37 cellular contexts compared by ENCODE assay signal in genomic region chr9:99144966-99145365, GRCh38.
"Had no signal": no experiment of that assay in that cellular context is flagged by ENCODE, and none has a peak within 500 bp of the region (broad histone marks: within the 10 kb centered on the region; RNA-seq: fewer than 3 reads in every experiment).

No MANE protein-coding gene starts in this region.

- H3K27ac ChIP-seq: adrenal gland, body of pancreas, brain microvascular endothelial cell, breast epithelium, VCaP had no signal

- DNase-seq: activated B cell treated with CpG ODN at 0.5 μM for 24 hours; activated CD4-positive, alpha-beta memory T cell treated with anti-CD3 and anti-CD28 coated beads for 36 hours; activated CD4-positive, alpha-beta T cell treated with anti-CD3 and anti-CD28 coated beads for 4 hours; activated CD4-positive, alpha-beta T cell treated with anti-CD3 and anti-CD28 coated beads, Interleukin-2, amount 10 ng/mL, durations not matched to agents 24 days and 14 days; activated CD4-positive, alpha-beta T cell treated with anti-CD3 and anti-CD28 coated beads, Interleukin-2, amount 50 U/mL, for 1 hour; activated CD4-positive, alpha-beta T cell treated with anti-CD3 and anti-CD28 coated beads, Interleukin-2, amount 50 U/mL, for 4 hours; activated CD4-positive, CD25-positive, alpha-beta regulatory T cell treated with anti-CD3 and anti-CD28 coated beads, Interleukin-2, amount 50 U/mL, for 72 hours; activated CD8-positive, alpha-beta memory T cell treated with anti-CD3 and anti-CD28 coated beads, Interleukin-2, amount 50 U/mL, for 4 hours; activated CD8-positive, alpha-beta T cell treated with anti-CD3 and anti-CD28 coated beads for 36 hours; activated effector memory CD4-positive, alpha-beta T cell treated with anti-CD3 and anti-CD28 coated beads, Interleukin-2, amount 50 U/mL, for 16 hours; activated gamma-delta T cell treated with Interleukin-2 at 50 U/mL for 16 hours; activated naive CD4-positive, alpha-beta T cell; activated naive CD4-positive, alpha-beta T cell treated with anti-CD3 and anti-CD28 coated beads for 36 hours; activated naive CD4-positive, alpha-beta T cell treated with anti-CD3 and anti-CD28 coated beads, Interleukin-2, amount 50 U/mL, for 16 hours; activated naive CD8-positive, alpha-beta T cell treated with anti-CD3 and anti-CD28 coated beads for 36 hours; activated T-cell treated with anti-CD3 and anti-CD28 coated beads for 4 hours; activated T-cell treated with anti-CD3 and anti-CD28 coated beads, Interleukin-2, amount 50 U/mL, for 1 hour; activated T-cell treated with anti-CD3 and anti-CD28 coated beads, Interleukin-2, amount 50 U/mL, for 4 hours; activated T-cell treated with anti-CD3 and anti-CD28 coated beads, Interleukin-2, amount 50 U/mL, for 72 hours; adrenal gland; amniotic stem cell; aorta; body of pancreas; brain microvascular endothelial cell; central memory CD4-positive, alpha-beta T cell; T-helper 1 cell; T-helper 2 cell; T-helper 9 cell had no signal

- H3K27me3 Mint-ChIP-seq: activated B cell treated with CpG ODN at 0.5 μM for 24 hours; activated CD4-positive, alpha-beta memory T cell treated with anti-CD3 and anti-CD28 coated beads for 36 hours; activated CD4-positive, alpha-beta T cell treated with anti-CD3 and anti-CD28 coated beads, Interleukin-2, amount 10 ng/mL, durations not matched to agents 24 days and 14 days; activated CD8-positive, alpha-beta T cell treated with anti-CD3 and anti-CD28 coated beads for 36 hours; activated naive CD8-positive, alpha-beta T cell treated with anti-CD3 and anti-CD28 coated beads for 36 hours; activated T-helper 17 cell treated with anti-CD3 and anti-CD28 coated beads, Interleukin-2, amount 50 U/mL, for 72 hours had no signal

- H3K4me3 ChIP-seq: adrenal gland, body of pancreas, breast epithelium had no signal

- ATAC-seq: activated CD8-positive, alpha-beta T cell treated with anti-CD3 and anti-CD28 coated beads for 36 hours; activated naive CD4-positive, alpha-beta T cell treated with anti-CD3 and anti-CD28 coated beads, Interleukin-2, amount 50 U/mL, for 72 hours; activated T-cell treated with anti-CD3 and anti-CD28 coated beads, Interleukin-2, amount 50 U/mL, for 4 hours; activated T-cell treated with anti-CD3 and anti-CD28 coated beads, Interleukin-2, amount 50 U/mL, for 72 hours; activated T-helper 17 cell treated with anti-CD3 and anti-CD28 coated beads, Interleukin-2, amount 50 U/mL, for 72 hours; body of pancreas had no signal

- H3K9me3 Mint-ChIP-seq: activated B cell treated with CpG ODN at 0.5 μM for 24 hours; activated CD4-positive, alpha-beta memory T cell treated with anti-CD3 and anti-CD28 coated beads for 36 hours; activated CD4-positive, alpha-beta T cell treated with anti-CD3 and anti-CD28 coated beads, Interleukin-2, amount 10 ng/mL, durations not matched to agents 24 days and 14 days; activated CD8-positive, alpha-beta T cell treated with anti-CD3 and anti-CD28 coated beads for 36 hours; activated naive CD4-positive, alpha-beta T cell treated with anti-CD3 and anti-CD28 coated beads for 36 hours; activated naive CD4-positive, alpha-beta T cell treated with anti-CD3 and anti-CD28 coated beads, Interleukin-2, amount 50 U/mL, for 72 hours; activated naive CD8-positive, alpha-beta T cell treated with anti-CD3 and anti-CD28 coated beads for 36 hours; activated T-cell treated with anti-CD3 and anti-CD28 coated beads, Interleukin-2, amount 50 U/mL, for 4 hours; activated T-cell treated with anti-CD3 and anti-CD28 coated beads, Interleukin-2, amount 50 U/mL, for 72 hours; activated T-helper 1 cell treated with anti-CD3 and anti-CD28 coated beads, Interleukin-12 subunit alpha, Interleukin-12 subunit beta, Interleukin-2, Interleukin-4 antibody, amounts not matched to agents 30 ng/mL and 10 ng/mL and 1 ng/mL, durations not matched to agents 14 hours and 24 hours and 36 hours; activated T-helper 17 cell treated with anti-CD3 and anti-CD28 coated beads, Interleukin-2, amount 50 U/mL, for 72 hours; T-helper 1 cell treated with Interleukin-12 subunit alpha and Interleukin-12 subunit beta and Interleukin-4 antibody, amounts not matched to agents 30 μg/mL and 1 μg/mL, for 36 hours; T-helper 2 cell treated with Interferon-gamma antibody and Interleukin-4, amounts not matched to agents 5 μg/mL and 100 μg/mL, for 36 hours had no signal

- H3K4me3 Mint-ChIP-seq: activated B cell treated with CpG ODN at 0.5 μM for 24 hours; activated CD4-positive, alpha-beta memory T cell treated with anti-CD3 and anti-CD28 coated beads for 36 hours; activated CD4-positive, alpha-beta T cell treated with anti-CD3 and anti-CD28 coated beads, Interleukin-2, amount 10 ng/mL, durations not matched to agents 24 days and 14 days; activated CD8-positive, alpha-beta T cell treated with anti-CD3 and anti-CD28 coated beads for 36 hours; activated naive CD4-positive, alpha-beta T cell treated with anti-CD3 and anti-CD28 coated beads for 36 hours; activated naive CD8-positive, alpha-beta T cell treated with anti-CD3 and anti-CD28 coated beads for 36 hours; activated T-cell treated with anti-CD3 and anti-CD28 coated beads, Interleukin-2, amount 50 U/mL, for 4 hours; activated T-cell treated with anti-CD3 and anti-CD28 coated beads, Interleukin-2, amount 50 U/mL, for 72 hours; activated T-helper 1 cell treated with anti-CD3 and anti-CD28 coated beads, Interleukin-12 subunit alpha, Interleukin-12 subunit beta, Interleukin-2, Interleukin-4 antibody, amounts not matched to agents 30 ng/mL and 10 ng/mL and 1 ng/mL, durations not matched to agents 14 hours and 24 hours and 36 hours; activated T-helper 17 cell treated with anti-CD3 and anti-CD28 coated beads, Interleukin-2, amount 50 U/mL, for 72 hours; T-helper 1 cell treated with Interleukin-12 subunit alpha and Interleukin-12 subunit beta and Interleukin-4 antibody, amounts not matched to agents 30 μg/mL and 1 μg/mL, for 36 hours; T-helper 2 cell treated with Interferon-gamma antibody and Interleukin-4, amounts not matched to agents 5 μg/mL and 100 μg/mL, for 36 hours had no signal

- H3K9me3 ChIP-seq: adrenal gland, body of pancreas, breast epithelium had no signal

- H3K27ac Mint-ChIP-seq: activated B cell treated with CpG ODN at 0.5 μM for 24 hours; activated CD4-positive, alpha-beta memory T cell treated with anti-CD3 and anti-CD28 coated beads for 36 hours; activated CD4-positive, alpha-beta T cell treated with anti-CD3 and anti-CD28 coated beads, Interleukin-2, amount 10 ng/mL, durations not matched to agents 24 days and 14 days; activated CD8-positive, alpha-beta T cell treated with anti-CD3 and anti-CD28 coated beads for 36 hours; activated naive CD4-positive, alpha-beta T cell treated with anti-CD3 and anti-CD28 coated beads for 36 hours; activated naive CD4-positive, alpha-beta T cell treated with anti-CD3 and anti-CD28 coated beads, Interleukin-2, amount 50 U/mL, for 72 hours; activated naive CD8-positive, alpha-beta T cell treated with anti-CD3 and anti-CD28 coated beads for 36 hours; activated T-cell treated with anti-CD3 and anti-CD28 coated beads, Interleukin-2, amount 50 U/mL, for 72 hours; activated T-helper 1 cell treated with anti-CD3 and anti-CD28 coated beads, Interleukin-12 subunit alpha, Interleukin-12 subunit beta, Interleukin-2, Interleukin-4 antibody, amounts not matched to agents 30 ng/mL and 10 ng/mL and 1 ng/mL, durations not matched to agents 14 hours and 24 hours and 36 hours; activated T-helper 17 cell treated with anti-CD3 and anti-CD28 coated beads, Interleukin-2, amount 50 U/mL, for 72 hours; T-helper 1 cell treated with Interleukin-12 subunit alpha and Interleukin-12 subunit beta and Interleukin-4 antibody, amounts not matched to agents 30 μg/mL and 1 μg/mL, for 36 hours; T-helper 2 cell treated with Interferon-gamma antibody and Interleukin-4, amounts not matched to agents 5 μg/mL and 100 μg/mL, for 36 hours had no signal

- H3K27me3 ChIP-seq: adrenal gland, body of pancreas, brain microvascular endothelial cell, breast epithelium had no signal

- H3K4me1 ChIP-seq: adrenal gland, body of pancreas, breast epithelium had no signal

- FAIRE-seq: astrocyte, TTC549 had no signal
